1 cellular context compared by ENCODE assay signal in genomic region chr2:121860033-121860810, GRCh38.
TF ChIP-seq lines count a peak whose summit lies in the region.

No MANE protein-coding gene starts in this region.

TF ChIP-seq in K562, 482 proteins besides CTCF, POLR2A, EP300 and RAD21 (continued from another document):
- TF ChIP-seq CEBPG (CRISPR knock-in tag; IDR thresholded peaks at IDR 0.05) (no peak), CEBPG (tag; conservative IDR thresholded peaks at IDR 0.05 in 1 of 2, IDR thresholded peaks at IDR 0.05 in 1 of 2) (peak; percentile 53 to 58; a peak in 3 of 4 replicates), MTA1 (IDR thresholded peaks at IDR 0.05; ENCODE audit: borderline replicate concordance) (no peak), MEIS2 (IDR thresholded peaks at IDR 0.05; ENCODE audit: partially characterized antibody) (peak; percentile 14), PHF21A (IDR thresholded peaks at IDR 0.05; ENCODE audit: borderline replicate concordance, low read depth) (no peak), CBX5 (IDR thresholded peaks at IDR 0.05; ENCODE audit: borderline replicate concordance, low read depth) (no peak), CHD2 (IDR thresholded peaks at IDR 0.05; ENCODE audit: low read depth, low read length) (no peak), BACH1 (tag; IDR thresholded peaks at IDR 0.05) (peak; percentile 70), C11orf30 (IDR thresholded peaks at IDR 0.05; ENCODE audit: low read depth) (peak; percentile 37; the same call in 1 of the 2 replicates), U2AF1 (optimal IDR thresholded peaks at IDR 0.05; ENCODE audit: low read depth, low read length) (no peak), ZBTB1 (CRISPR knock-in tag; IDR thresholded peaks at IDR 0.05; ENCODE audit: borderline replicate concordance, low read depth) (no peak), DDX20 (tag; IDR thresholded peaks at IDR 0.05; ENCODE audit: low read depth) (no peak), GABPA (tag; conservative IDR thresholded peaks at IDR 0.05; ENCODE audit: low read depth) (peak; percentile 35), MAFK (IDR thresholded peaks at IDR 0.05; ENCODE audit: low read length) (no peak), ZNF449 (CRISPR knock-in tag; IDR thresholded peaks at IDR 0.05) (no peak), ZNF780A (CRISPR knock-in tag; IDR thresholded peaks at IDR 0.05) (no peak), PBX2 (CRISPR knock-in tag; IDR thresholded peaks at IDR 0.05; ENCODE audit: low read depth) (no peak), PBX2 (tag; conservative IDR thresholded peaks at IDR 0.05; ENCODE audit: low read depth) (0 out of 2 replicates have a peak, but pooled peaks have one; percentile 4), RBM22 (IDR thresholded peaks at IDR 0.05; ENCODE audit: low read depth, low read length, poor library complexity, severe bottlenecking) (no peak), ZBTB5 (IDR thresholded peaks at IDR 0.05) (no peak), ZNF668 (CRISPR knock-in tag; IDR thresholded peaks at IDR 0.05) (no peak), MGA (IDR thresholded peaks at IDR 0.05) (0 out of 2 replicates have a peak, but pooled peaks have one; percentile 18), TAL1 (IDR thresholded peaks at IDR 0.05) (no peak)
